ENCODE assay signal across 28 cellular contexts in the genomic region with DNA sequence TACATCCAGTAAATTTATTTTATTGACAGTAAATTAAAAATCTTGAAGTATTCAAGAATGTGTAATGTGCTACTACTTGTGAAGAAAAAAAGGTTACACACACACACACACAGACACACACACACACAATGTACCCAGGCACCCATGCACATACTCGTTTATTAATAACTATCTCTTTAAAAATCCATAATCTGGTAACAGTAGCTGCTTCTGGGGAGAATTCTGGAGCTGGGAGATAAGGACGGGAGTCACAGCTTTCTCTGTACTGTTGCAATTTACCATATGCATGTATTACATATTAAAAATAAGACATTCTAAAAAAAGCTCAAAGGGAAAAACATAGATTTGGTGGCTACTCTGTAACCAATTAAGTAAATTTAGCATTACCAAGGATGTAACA. TPM values are rescaled to one million over a fixed set of nuclear protein-coding genes. Genes with fewer than 3 reads are reported as not detected.
"Had no signal": no experiment of that assay in that cellular context is flagged by ENCODE, and none has a peak within 500 bp of the region (broad histone marks: within the 10 kb centered on the region; RNA-seq: fewer than 3 reads in every experiment).

No MANE protein-coding gene starts in this region.

- H3K4me3 ChIP-seq: neural progenitor cell, ovary, psoas muscle, right lobe of liver, sigmoid colon, suprapubic skin, testis, tibial artery, transverse colon, upper lobe of right lung, uterus had no signal

- H3K27me3 ChIP-seq: ovary, right lobe of liver, sigmoid colon, suprapubic skin, testis, tibial artery, upper lobe of right lung, uterus had no signal

- H3K4me1 ChIP-seq: neural progenitor cell, parathyroid adenoma, psoas muscle, right lobe of liver, sigmoid colon, testis, tibial artery, transverse colon, upper lobe of right lung, uterus had no signal

- DNase-seq: natural killer cell; occipital lobe; ovary; posterior cingulate gyrus; psoas muscle; right cardiac atrium; right lobe of liver; sigmoid colon; small intestine; stimulated activated CD4-positive, alpha-beta T cell treated with anti-CD3 and anti-CD28 coated beads, Interleukin-15, amount 100 ng/mL, for 24 hours; stimulated activated CD4-positive, alpha-beta T cell treated with anti-CD3 and anti-CD28 coated beads, Interleukin-2, amount 100 ng/mL, for 24 hours; stimulated activated CD4-positive, alpha-beta T cell treated with anti-CD3 and anti-CD28 coated beads, Interleukin-4, amount 100 ng/mL, for 1 hour; stimulated activated CD4-positive, alpha-beta T cell treated with anti-CD3 and anti-CD28 coated beads, Interleukin-4, amount 100 ng/mL, for 4 hours; stimulated activated CD8-positive, alpha-beta memory T cell treated with anti-CD3 and anti-CD28 coated beads, Interleukin-4, amount 100 ng/mL, for 48 hours; stimulated activated naive CD4-positive, alpha-beta T cell; stimulated activated naive CD8-positive, alpha-beta T cell treated with anti-CD3 and anti-CD28 coated beads, Interleukin-15, amount 100 ng/mL, for 72 hours; stimulated activated naive CD8-positive, alpha-beta T cell treated with anti-CD3 and anti-CD28 coated beads, Interleukin-15, Interleukin-2, amounts not matched to agents 100 U/mL and 50 U/mL, for 24 hours; substantia nigra; testis; tibial artery; transverse colon; upper lobe of right lung; uterus had no signal

- H3K79me2 ChIP-seq: parathyroid adenoma had no signal

- FAIRE-seq: small intestine had no signal

- H2AFZ ChIP-seq: neural progenitor cell, parathyroid adenoma had no signal

- H3K9me3 ChIP-seq: ovary, psoas muscle, right lobe of liver, sigmoid colon, suprapubic skin, testis, tibial artery, transverse colon, upper lobe of right lung, uterus had no signal

- H3K4me2 ChIP-seq: neural progenitor cell had no signal

- H3K36me3 ChIP-seq: neural progenitor cell, ovary, right lobe of liver, sigmoid colon, suprapubic skin, tibial artery, transverse colon, upper lobe of right lung, uterus had no signal

- ATAC-seq: natural killer cell; psoas muscle; right cardiac atrium; right lobe of liver; stimulated activated memory B cell treated with anti-CD40 and anti-IgM and Interleukin-4, amounts not matched to agents 10 μg/mL and 1 μg/mL and 100 μg/mL, for 72 hours; stimulated activated naive CD8-positive, alpha-beta T cell treated with anti-CD3 and anti-CD28 coated beads, Interleukin-15, amount 100 ng/mL, for 72 hours; stimulated activated naive CD8-positive, alpha-beta T cell treated with anti-CD3 and anti-CD28 coated beads, Interleukin-15, Interleukin-2, amounts not matched to agents 100 U/mL and 50 U/mL, for 24 hours; upper lobe of right lung had no signal

- H3K9ac ChIP-seq: neural progenitor cell, parathyroid adenoma had no signal

- H3K27ac ChIP-seq: neural progenitor cell, ovary, parathyroid adenoma, psoas muscle, right lobe of liver, sigmoid colon, suprapubic skin, testis, tibial artery, transverse colon, upper lobe of right lung, uterus had no signal

RNA-seq across cellular contexts. Expression of a gene that starts 7.9 kb away (rescaled TPM):
- total RNA-seq: natural killer cell, renal cortical epithelial cell had no signal
